20 cellular contexts compared by ENCODE assay signal in the genomic region with DNA sequence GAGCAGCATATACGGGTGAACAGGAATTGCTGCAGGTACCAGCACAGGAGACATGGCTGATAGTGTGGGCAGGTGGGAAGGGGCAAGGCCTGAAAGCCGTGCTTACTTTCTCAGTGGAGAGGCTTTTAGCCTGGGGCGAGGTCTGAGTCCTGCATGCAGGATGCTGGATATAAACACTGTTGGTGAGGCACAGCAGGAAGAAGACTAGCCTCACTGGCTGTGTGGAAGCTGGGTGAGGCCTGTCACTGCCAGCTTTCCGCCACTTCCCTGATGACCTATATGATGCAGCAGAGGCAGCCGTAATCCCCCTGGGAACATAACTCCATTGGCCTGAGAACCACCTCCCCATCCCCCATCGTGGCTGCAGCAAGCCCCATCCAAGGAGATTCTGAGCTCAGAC. TPM values are rescaled to one million over a fixed set of nuclear protein-coding genes. Genes with fewer than 3 reads are reported as not detected.
DNase-seq lines count a peak whose midpoint lies in the region; ATAC-seq, FAIRE-seq and TF ChIP-seq lines count a peak whose summit lies in the region.
"Had no signal": no experiment of that assay in that cellular context is flagged by ENCODE, and none has a peak within 500 bp of the region (broad histone marks: within the 10 kb centered on the region; RNA-seq: fewer than 3 reads in every experiment).

No MANE protein-coding gene starts in this region.

- H3K79me1 ChIP-seq in H1 (ENCODE audit: low read depth, low read length): no peaks in the 10 kb centered on the region

- H3K36me3 Mint-ChIP-seq in nephron progenitor cell (ENCODE audit: low read depth): peaks cover 35% of the 10 kb centered on the region
- H3K36me3 Mint-ChIP-seq: IgD-negative memory B cell had no signal

- H2AFZ ChIP-seq in H1 (ENCODE audit: low read length): peak overlapping the region; percentile 82; the same call in 1 of the 2 replicates

- no peak overlapping the region for H3K56ac ChIP-seq in H1 (replicated peaks; ENCODE audit: insufficient read length, low read depth, low read length)

- no peaks in the 10 kb centered on the region for H4K20me1 ChIP-seq in H1 (replicated peaks in 1 of 2; ENCODE audit: control insufficient read depth in 1 of 2, insufficient read depth in 2 of 2, low read length in 2 of 2)

- H3K27me3 ChIP-seq in H1 (replicated peaks in 1 of 4; ENCODE audit: control insufficient read depth in 3 of 4, extremely low read depth in 1 of 4, insufficient read depth in 3 of 4, low read length in 3 of 4): no peaks in the 10 kb centered on the region

- H3K36me3 ChIP-seq in H1 (ENCODE audit: control insufficient read depth in 2 of 4, insufficient read depth in 4 of 4, low read length in 3 of 4): no peaks in the 10 kb centered on the region

- CTCF ChIA-PET in H1 (lab: Charles Lee; ENCODE audit: partially characterized antibody): interaction anchor here (1.8 kb wide), 1 partner anchor 24 kb away, joined by 9 read pairs; no protein-coding TSS in a partner anchor

- peak overlapping the region; percentile 43; the same call in 1 of the 2 replicates for H2BK12ac ChIP-seq in H1 (ENCODE audit: low read depth, low read length)

- no peak for TF ChIP-seq RAD21 in H1 (IDR thresholded peaks at IDR 0.05 in 1 of 2, conservative IDR thresholded peaks at IDR 0.05 in 1 of 2; ENCODE audit: low read depth in 2 of 2, low read length in 2 of 2)

- H3K23ac ChIP-seq in H1 (ENCODE audit: insufficient read length): no peak overlapping the region

- no peak overlapping the region for H2BK15ac ChIP-seq in H1 (ENCODE audit: low read length)

- no peak for TF ChIP-seq EP300 in H1 (IDR thresholded peaks at IDR 0.05; ENCODE audit: borderline replicate concordance in 1 of 2, low read depth in 2 of 2, low read length in 2 of 2)

- H3K9me3 ChIP-seq in H1 (ENCODE audit: insufficient read depth in 2 of 2, low read depth in 1 of 2, low read length in 1 of 2): 0 out of 4 replicates have a peak, but pooled peaks cover 0 to 3% of the 10 kb centered on the region in 2 experiments

- no peak overlapping the region for H3K4me2 ChIP-seq in H1 (ENCODE audit: insufficient read depth in 1 of 2, low read depth in 2 of 2, low read length in 2 of 2)

- no peaks in the 10 kb centered on the region for H3K79me2 ChIP-seq in H1 (ENCODE audit: control insufficient read depth in 1 of 2, insufficient read depth in 2 of 2, low read length in 2 of 2)

- no peak overlapping the region for H3K9ac ChIP-seq in H1 (replicated peaks in 1 of 4; ENCODE audit: extremely low read depth in 1 of 4, low read depth in 3 of 4, low read length in 3 of 4)

- no peak overlapping the region for H3K4ac ChIP-seq in H1 (replicated peaks; ENCODE audit: insufficient read length, low read depth, low read length)

- H3K4me3 ChIP-seq in H1 (ENCODE audit: extremely low read depth in 1 of 4, insufficient read depth in 2 of 4, low read depth in 3 of 4, low read length in 4 of 4): no peak overlapping the region

- H3K27ac Mint-ChIP-seq in nephron progenitor cell: peak overlapping the region; percentile 83
- H3K27ac Mint-ChIP-seq: IgD-negative memory B cell, T-helper 17 cell had no signal

- H3K18ac ChIP-seq in H1 (ENCODE audit: extremely low read depth, low read length): no peak overlapping the region

- peaks cover 71% of the 10 kb centered on the region for H3K9me3 Mint-ChIP-seq in nephron progenitor cell

- peak overlapping the region; percentile 32; the same call in 1 of the 2 replicates for H2BK20ac ChIP-seq in H1 (ENCODE audit: low read length)

- TF ChIP-seq POLR2A in H1 (IDR thresholded peaks at IDR 0.05; ENCODE audit: control extremely low read depth in 1 of 2, low read depth in 2 of 2, low read length in 2 of 2): no peak

- no peak for ATAC-seq in GM21576 (IDR thresholded peaks at IDR 0.05; ENCODE audit: unreplicated experiment)
- ATAC-seq in HG03460 (IDR thresholded peaks at IDR 0.05; ENCODE audit: unreplicated experiment): no peak
- no peak for ATAC-seq in GM18868 (IDR thresholded peaks at IDR 0.05; ENCODE audit: unreplicated experiment)
- ATAC-seq: T-helper 17 cell had no signal

- TF ChIP-seq CTCF in H1 (IDR thresholded peaks at IDR 0.05; ENCODE audit: control extremely low read depth in 1 of 3, insufficient read depth in 1 of 3, low read depth in 1 of 3, low read length in 3 of 3) (no peak), nephron progenitor cell (IDR thresholded peaks at IDR 0.05) (no peak)

- H3K4me3 Mint-ChIP-seq in nephron progenitor cell: no peak overlapping the region
- H3K4me3 Mint-ChIP-seq: IgD-negative memory B cell, T-helper 17 cell had no signal

- no peak overlapping the region for H3K14ac ChIP-seq in H1 (ENCODE audit: insufficient read length)

- no peaks in the 10 kb centered on the region for H3K27me3 Mint-ChIP-seq in nephron progenitor cell (ENCODE audit: low read depth, poor library complexity)
- H3K27me3 Mint-ChIP-seq: IgD-negative memory B cell, T-helper 17 cell had no signal

- no peak overlapping the region for H4K8ac ChIP-seq in H1 (ENCODE audit: extremely low read depth, insufficient read depth, low read length)

- H2BK120ac ChIP-seq in H1 (replicated peaks; ENCODE audit: low read depth, low read length): no peak overlapping the region

- H3K27ac ChIP-seq in H1 (ENCODE audit: low read depth, low read length): no peak overlapping the region

- peaks cover 0 to 4% (median 1%) of the 10 kb centered on the region in 4 experiments; a peak in 4 of 7 replicates for H3K4me1 ChIP-seq in H1 (replicated peaks in 1 of 4; ENCODE audit: control insufficient read depth in 3 of 4, insufficient read depth in 4 of 4, low read length in 3 of 4)

- 90% methylated on average over 6 of the region's 6 CpGs; no CpG with 5 or more reads in 1 of the 2 experiments for WGBS in H1 (ENCODE audit: extremely low coverage in 1 of 2, insufficient coverage in 1 of 2, insufficient read length in 1 of 2, insufficient replicate concordance in 2 of 2, low coverage in 1 of 2, low lambda C conversion rate in 2 of 2, missing lambda C conversion rate in 1 of 2), 2 experiments

- FAIRE-seq in H1 (lab: Jason Lieb, UNC): no peak
- FAIRE-seq: GM19239, H54, RCC 7860 had no signal

- no peaks in the 10 kb centered on the region for H3K23me2 ChIP-seq in H1 (ENCODE audit: low read depth, low read length)

- no peak overlapping the region for H4K91ac ChIP-seq in H1 (replicated peaks; ENCODE audit: insufficient read length, low read length)

- H3K4me1 Mint-ChIP-seq in nephron progenitor cell: peaks cover 18% of the 10 kb centered on the region
- H3K4me1 Mint-ChIP-seq: IgD-negative memory B cell, T-helper 17 cell had no signal

- POLR2A ChIA-PET in H1 (lab: Charles Lee; ENCODE audit: partially characterized antibody): interaction anchor here (1.0 kb wide), 1 partner anchor 9 kb away, joined by 3 read pairs; no protein-coding TSS in a partner anchor

- no peak overlapping the region for H4K5ac ChIP-seq in H1 (ENCODE audit: insufficient read length, low read depth, low read length)

- no peak overlapping the region for H2AK5ac ChIP-seq in H1 (ENCODE audit: low read depth, low read length)

- peak; percentile 18 for DNase-seq in Daoy (ENCODE audit: low read depth)
- peak; percentile 40 for DNase-seq in ELR (ENCODE audit: low read depth)
- no peak for DNase-seq in H1 (ENCODE audit: low read depth in 1 of 2, low spot score in 2 of 2)
- DNase-seq in nephron progenitor cell: no peak
- DNase-seq in OCI-M1 (lab: John Stamatoyannopoulos, UW): no peak
- DNase-seq: DMS 273 treated with DMSO at 0.1 percent for 48 hours, NCI-H1436 treated with DMSO at 0.1 percent for 48 hours, NCI-H2081 treated with DMSO at 0.1 percent for 48 hours, NCI-H446, NCI-H748 treated with DMSO at 0.1 percent for 48 hours, SHP77 treated with DMSO at 0.1 percent for 48 hours, T-helper 17 cell had no signal

- no peak overlapping the region for H2BK5ac ChIP-seq in H1 (ENCODE audit: low read depth, low read length)

TF ChIP-seq in H1, 55 proteins besides CTCF, POLR2A, EP300 and RAD21 (continues in another document):
- TF ChIP-seq, protein P1, sequence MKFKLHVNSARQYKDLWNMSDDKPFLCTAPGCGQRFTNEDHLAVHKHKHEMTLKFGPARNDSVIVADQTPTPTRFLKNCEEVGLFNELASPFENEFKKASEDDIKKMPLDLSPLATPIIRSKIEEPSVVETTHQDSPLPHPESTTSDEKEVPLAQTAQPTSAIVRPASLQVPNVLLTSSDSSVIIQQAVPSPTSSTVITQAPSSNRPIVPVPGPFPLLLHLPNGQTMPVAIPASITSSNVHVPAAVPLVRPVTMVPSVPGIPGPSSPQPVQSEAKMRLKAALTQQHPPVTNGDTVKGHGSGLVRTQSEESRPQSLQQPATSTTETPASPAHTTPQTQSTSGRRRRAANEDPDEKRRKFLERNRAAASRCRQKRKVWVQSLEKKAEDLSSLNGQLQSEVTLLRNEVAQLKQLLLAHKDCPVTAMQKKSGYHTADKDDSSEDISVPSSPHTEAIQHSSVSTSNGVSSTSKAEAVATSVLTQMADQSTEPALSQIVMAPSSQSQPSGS (IDR thresholded peaks at IDR 0.05; ENCODE audit: low read length): no peak
- no peak for TF ChIP-seq TBP (IDR thresholded peaks at IDR 0.05; ENCODE audit: low read depth, low read length)
- no peak for TF ChIP-seq HDAC6 (IDR thresholded peaks at IDR 0.05; ENCODE audit: low read depth, low read length)
- TF ChIP-seq SP1 (IDR thresholded peaks at IDR 0.05; ENCODE audit: low read depth, low read length): no peak
- TF ChIP-seq RXRA (IDR thresholded peaks at IDR 0.05; ENCODE audit: insufficient read depth, low read depth, low read length): no peak
- TF ChIP-seq SRF (IDR thresholded peaks at IDR 0.05; ENCODE audit: low read depth, low read length): no peak
- TF ChIP-seq POLR2AphosphoS5 (IDR thresholded peaks at IDR 0.05; ENCODE audit: low read depth, low read length): no peak
- TF ChIP-seq JUN (IDR thresholded peaks at IDR 0.05; ENCODE audit: low read depth, low read length): no peak
- TF ChIP-seq FOSL1 (IDR thresholded peaks at IDR 0.05; ENCODE audit: insufficient read depth, low read depth, low read length): no peak
- no peak for TF ChIP-seq CHD1 (IDR thresholded peaks at IDR 0.05; ENCODE audit: low read depth, low read length)
- TF ChIP-seq TCF12 (IDR thresholded peaks at IDR 0.05; ENCODE audit: low read depth, low read length): no peak
- no peak for TF ChIP-seq HDAC2 (IDR thresholded peaks at IDR 0.05; ENCODE audit: borderline replicate concordance in 1 of 2, low read depth in 2 of 2, low read length in 2 of 2)

RNA-seq across cellular contexts. Expression of a gene that starts 54.4 kb away (rescaled TPM):
- not detected in 2 replicates for total RNA-seq in Daoy (2014; rRNA removed; shearing (Covaris generic))
- total RNA-seq in H1 (2021; fragmentation: NEBNext Ultra II Directional; extraction: Animal tissue kit (Norgen Biotek cat#: 25700)): not detected in 2 replicates
- 0.02 TPM in 1 of 2 replicates, not detected in the other for polyA plus RNA-seq in H1 (2011; rRNA removed)
- not detected for polyA plus RNA-seq in H1 (2011; cell fraction: cytosol; rRNA removed)
- not detected for polyA plus RNA-seq in H1 (2011; cell fraction: nucleus; rRNA removed)
- polyA plus RNA-seq in H1 (2012, experiment 1 of 2): not detected in 4 replicates
- polyA plus RNA-seq in H1 (2012, experiment 2 of 2): not detected
- 0.02 TPM for polyA plus RNA-seq in H1 (2013, experiment 1 of 2)
- polyA plus RNA-seq in H1 (2013, experiment 2 of 2): 0.02 TPM
- 0.02 TPM in 1 of 2 replicates, not detected in the other for polyA minus RNA-seq in H1 (2011; rRNA and poly(A)+ RNA removed)
- polyA minus RNA-seq in H1 (2011; cell fraction: cytosol; rRNA and poly(A)+ RNA removed): not detected
- not detected for polyA minus RNA-seq in H1 (2011; cell fraction: nucleus; rRNA and poly(A)+ RNA removed)
- polyA plus RNA-seq: BJ had no signal

Comparison
In these comparisons a context has a peak if more than half of its experiments do, and no peak if none do; other contexts are left out.
1. DNase-seq: peak in Daoy (single experiment) and ELR (single experiment); none in H1 (0 of 2), nephron progenitor cell (single experiment) and OCI-M1 (single experiment).